8 cellular contexts compared by ENCODE assay signal in the genomic region with DNA sequence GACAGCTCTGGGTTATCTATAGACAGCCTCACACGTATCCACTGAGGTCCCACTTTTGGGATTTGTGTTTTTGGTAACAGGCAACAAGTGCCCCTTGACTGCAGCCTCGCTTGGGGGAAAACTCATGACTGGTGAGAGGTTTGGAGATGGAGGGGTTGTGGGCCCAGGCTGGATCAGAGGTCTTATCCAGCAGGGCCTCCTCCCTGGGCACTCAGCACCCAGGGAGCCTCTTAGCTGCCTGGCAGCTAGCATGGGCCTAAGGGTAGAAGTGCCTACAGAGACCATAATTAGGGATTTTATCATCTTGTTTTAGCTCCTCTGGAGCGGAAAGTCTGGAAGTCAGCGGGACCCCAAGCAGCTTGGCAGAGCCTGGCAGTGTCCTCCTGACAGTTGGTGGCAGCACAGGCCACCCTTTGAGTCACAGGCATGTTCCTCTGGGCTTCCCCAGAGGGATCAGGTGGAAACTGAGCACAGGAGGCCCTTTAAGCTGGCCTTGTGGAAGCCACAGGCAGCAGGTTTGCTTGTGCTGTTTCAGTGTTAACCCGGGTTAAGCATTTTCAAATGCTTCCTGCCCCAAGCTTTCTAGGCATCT.
DNase-seq lines count a peak whose midpoint lies in the region; ATAC-seq and TF ChIP-seq lines count a peak whose summit lies in the region.

No MANE protein-coding gene starts in this region.

- H3K27me3 Mint-ChIP-seq in nephron (ENCODE audit: low read depth) = peaks cover 6% of the 10 kb centered on the region

- DNase-seq in AG20443 (ENCODE audit: low spot score) (peak; percentile 81), NCI-H2171 treated with DMSO at 0.1 percent for 48 hours (lab: John Stamatoyannopoulos, UW) (peak; percentile 48), cerebellar cortex (ENCODE audit: low spot score) (peak; percentile 28), ecto neural progenitor cell (ENCODE audit: low spot score) (no peak)
- no peak for DNase-seq in activated CD8-positive, alpha-beta memory T cell treated with anti-CD3 and anti-CD28 coated beads, Interleukin-2, amount 50 U/mL, for 4 hours

- peak; percentile 59 for ATAC-seq in GM18520 (IDR thresholded peaks at IDR 0.05; ENCODE audit: unreplicated experiment)
- peak; percentile 63 for ATAC-seq in HG02938 (IDR thresholded peaks at IDR 0.05; ENCODE audit: unreplicated experiment)

- peak; percentile 30 to 40 (median 31) for TF ChIP-seq CTCF in nephron (IDR thresholded peaks at IDR 0.05; ENCODE audit: unreplicated experiment in 3 of 3)

- H3K36me3 Mint-ChIP-seq in nephron (ENCODE audit: low read depth) = no peaks in the 10 kb centered on the region

- no peak overlapping the region for H3K4me3 Mint-ChIP-seq in nephron

- H3K9me3 Mint-ChIP-seq in nephron = no peaks in the 10 kb centered on the region

- peak overlapping the region in 1 of 3 experiments; percentile 23 for H3K27ac Mint-ChIP-seq in nephron

- H3K4me1 Mint-ChIP-seq in nephron = peaks cover 7% of the 10 kb centered on the region

Comparison
In these comparisons a context has a peak if more than half of its experiments do, and no peak if none do; other contexts are left out.
1. DNase-seq: peak in AG20443 (single experiment), NCI-H2171 treated with DMSO at 0.1 percent for 48 hours (single experiment) and cerebellar cortex (single experiment); none in activated CD8-positive, alpha-beta memory T cell treated with anti-CD3 and anti-CD28 coated beads, Interleukin-2, amount 50 U/mL, for 4 hours (single experiment) and ecto neural progenitor cell (single experiment).